11 cellular contexts compared by ENCODE assay signal in genomic region chr17:77737442-77738265, GRCh38.
DNase-seq lines count a peak whose midpoint lies in the region; ATAC-seq, FAIRE-seq and TF ChIP-seq lines count a peak whose summit lies in the region.
"Had no signal": no experiment of that assay in that cellular context is flagged by ENCODE, and none has a peak within 500 bp of the region (broad histone marks: within the 10 kb centered on the region; RNA-seq: fewer than 3 reads in every experiment).

No MANE protein-coding gene starts in this region.

- H3K9me3 Mint-ChIP-seq in osteocyte (ENCODE audit: unreplicated experiment), result peaks cover under 1% of the 10 kb centered on the region

- H3K36me3 Mint-ChIP-seq in osteocyte (ENCODE audit: unreplicated experiment), result no peaks in the 10 kb centered on the region
- H3K36me3 Mint-ChIP-seq: CD8-positive, alpha-beta T cell had no signal

- H3K27ac ChIP-seq in RWPE2 (ENCODE audit: poor library complexity, severe bottlenecking), result no peak overlapping the region

- H3K4me1 ChIP-seq in RWPE2 (ENCODE audit: insufficient read depth, poor library complexity, severe bottlenecking), result peaks cover 8% of the 10 kb centered on the region

- H3K4me3 ChIP-seq in H7 (ENCODE audit: insufficient read depth, low read depth, low read length), result no peak overlapping the region
- no peak overlapping the region for H3K4me3 ChIP-seq in RWPE2 (ENCODE audit: severe bottlenecking)

- H3K36me3 ChIP-seq in H7 (replicated peaks; ENCODE audit: control insufficient read depth, insufficient read depth, low read length), result no peaks in the 10 kb centered on the region
- no peaks in the 10 kb centered on the region for H3K36me3 ChIP-seq in RWPE2 (ENCODE audit: low read depth)

- ATAC-seq in RWPE2 (ENCODE audit: low read depth), result no peak
- ATAC-seq: CD8-positive, alpha-beta T cell had no signal

- H3K27ac Mint-ChIP-seq in osteocyte (ENCODE audit: unreplicated experiment), result no peak overlapping the region
- H3K27ac Mint-ChIP-seq: CD8-positive, alpha-beta T cell had no signal

- H3K27me3 ChIP-seq in H7 (ENCODE audit: control insufficient read depth, insufficient read depth, low read length) (peaks cover 16% of the 10 kb centered on the region), RWPE2 (ENCODE audit: insufficient read depth, poor library complexity, severe bottlenecking) (peaks cover 53% of the 10 kb centered on the region)

- TF ChIP-seq CTCF in RWPE2 (IDR thresholded peaks at IDR 0.05; ENCODE audit: poor library complexity, severe bottlenecking), result no peak
- no peak for TF ChIP-seq CTCF in osteocyte (IDR thresholded peaks at IDR 0.05)

- peaks cover 22% of the 10 kb centered on the region for H3K4me1 Mint-ChIP-seq in osteocyte (ENCODE audit: unreplicated experiment)

- H3K4me3 Mint-ChIP-seq in osteocyte (ENCODE audit: unreplicated experiment), result no peak overlapping the region
- H3K4me3 Mint-ChIP-seq: CD8-positive, alpha-beta T cell had no signal

- DNase-seq in H7 (peak; percentile 52), NCI-H1436 (lab: John Stamatoyannopoulos, UW) (peak; percentile 92), RWPE2 (ENCODE audit: low spot score) (peak; percentile 49), osteocyte (ENCODE audit: extremely low spot score, unreplicated experiment) (peak; percentile 80), RCC 7860 (ENCODE audit: low spot score) (no peak), CD1c-positive myeloid dendritic cell (ENCODE audit: extremely low spot score) (no peak), HTR-8/SVneo (ENCODE audit: insufficient read length, low spot score) (no peak), H4 (ENCODE audit: low spot score) (no peak)
- DNase-seq: MM.1S, T-helper 2 cell had no signal

- H3K27me3 Mint-ChIP-seq in osteocyte (ENCODE audit: unreplicated experiment), result peaks cover 33% of the 10 kb centered on the region

- FAIRE-seq in RCC 7860 (lab: Jason Lieb, UNC), result no peak
- no peak for FAIRE-seq in HTR-8/SVneo (lab: Jason Lieb, UNC)

- peaks cover 5% of the 10 kb centered on the region for H3K9me3 ChIP-seq in RWPE2 (ENCODE audit: severe bottlenecking)

Comparison
In these comparisons a context has a peak if more than half of its experiments do, and no peak if none do; other contexts are left out.
1. DNase-seq: peak in H7 (single experiment), NCI-H1436 (single experiment), RWPE2 (single experiment) and osteocyte (single experiment); none in RCC 7860 (single experiment), CD1c-positive myeloid dendritic cell (single experiment), HTR-8/SVneo (single experiment) and H4 (single experiment).